In the genomic region with DNA sequence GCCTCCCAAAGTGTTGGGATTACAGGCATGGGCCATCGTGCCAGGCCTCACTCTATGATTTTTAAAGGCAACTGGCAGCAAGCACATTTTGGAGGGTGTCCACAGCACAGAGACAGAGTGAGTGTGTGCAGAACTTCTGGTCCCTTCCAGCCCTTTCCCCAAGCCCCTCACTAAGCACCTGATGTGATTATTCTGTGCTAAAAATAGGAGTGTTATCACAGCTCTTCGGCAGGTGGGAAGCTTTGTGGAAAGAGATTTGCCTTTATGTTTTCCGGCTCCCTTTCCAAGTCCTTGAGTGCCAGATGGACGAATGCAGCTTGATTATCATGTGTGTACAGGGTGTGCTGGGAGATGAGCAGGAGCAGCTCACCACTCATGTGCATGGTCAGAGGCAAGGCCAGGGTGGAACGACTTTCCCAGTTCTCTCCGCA, we compare ENCODE assay signal across 19 cellular contexts.
DNase-seq lines count a peak whose midpoint lies in the region; ATAC-seq and TF ChIP-seq lines count a peak whose summit lies in the region.
"Had no signal": no experiment of that assay in that cellular context is flagged by ENCODE, and none has a peak within 500 bp of the region (broad histone marks: within the 10 kb centered on the region; RNA-seq: fewer than 3 reads in every experiment).

No MANE protein-coding gene starts in this region.

- H3K27me3 ChIP-seq in Peyer's patch (no peaks in the 10 kb centered on the region), BE2C (no peaks in the 10 kb centered on the region)

- H3K36me3 ChIP-seq in Peyer's patch (no peaks in the 10 kb centered on the region), BE2C (no peaks in the 10 kb centered on the region; the same call in 1 of the 2 replicates)

- no peak for TF ChIP-seq POLR2A in Peyer's patch (IDR thresholded peaks at IDR 0.05)

- TF ChIP-seq CTCF in Peyer's patch (IDR thresholded peaks at IDR 0.05) (no peak), BE2C (IDR thresholded peaks at IDR 0.05; ENCODE audit: low read depth, low read length) (no peak), GM20000 (IDR thresholded peaks at IDR 0.05; ENCODE audit: extremely low read depth, missing control alignments) (no peak)

- H3K4me1 ChIP-seq in Peyer's patch (no peaks in the 10 kb centered on the region), BE2C (no peaks in the 10 kb centered on the region)
- H3K4me1 ChIP-seq: psoas muscle had no signal

- DNase-seq in DMS153 treated with DMSO at 0.1 percent for 48 hours (lab: John Stamatoyannopoulos, UW; ENCODE audit: unreplicated experiment): peak; percentile 34
- peak; percentile 92 for DNase-seq in NCI-H146 (lab: John Stamatoyannopoulos, UW)
- DNase-seq in NCI-H69 (lab: John Stamatoyannopoulos, UW): peak; percentile 42
- DNase-seq in Right ventricle myocardium superior: peak; percentile 57
- no peak for DNase-seq in Peyer's patch
- no peak for DNase-seq in BE2C
- no peak for DNase-seq in GM20000 (ENCODE audit: low spot score)
- DNase-seq: activated CD4-positive, alpha-beta memory T cell treated with anti-CD3 and anti-CD28 coated beads for 36 hours; activated naive CD4-positive, alpha-beta T cell treated with anti-CD3 and anti-CD28 coated beads, Interleukin-2, amount 50 U/mL, for 16 hours; activated T-cell treated with anti-CD3 and anti-CD28 coated beads, Interleukin-2, amount 50 U/mL, for 1 hour; CD8-positive, alpha-beta T cell; cortex of kidney; HFFc6; hypothalamus; NCI-H1048; nephron progenitor cell; psoas muscle; stimulated activated CD8-positive, alpha-beta memory T cell treated with anti-CD3 and anti-CD28 coated beads, Interleukin-4, amount 100 ng/mL, for 48 hours had no signal

- ATAC-seq in Right ventricle myocardium superior (ENCODE audit: poor library complexity) (peak; percentile 96), GM18868 (IDR thresholded peaks at IDR 0.05; ENCODE audit: unreplicated experiment) (no peak)
- ATAC-seq: CD8-positive, alpha-beta T cell had no signal

- H3K4me3 ChIP-seq in Peyer's patch: no peak overlapping the region
- H3K4me3 ChIP-seq in BE2C (ENCODE audit: low read depth, low read length): no peak overlapping the region
- H3K4me3 ChIP-seq: psoas muscle had no signal

- intact Hi-C loops in Right ventricle myocardium superior (cut with DNase I): loop anchor here (10.0 kb wide), 1 partner anchor 329 kb away; no protein-coding TSS in a partner anchor

- H3K27ac ChIP-seq in Peyer's patch: no peak overlapping the region
- H3K27ac ChIP-seq: psoas muscle had no signal

- H3K9me3 ChIP-seq in Peyer's patch (no peaks in the 10 kb centered on the region), BE2C (no peaks in the 10 kb centered on the region)
- H3K9me3 ChIP-seq: psoas muscle had no signal

Comparison
In these comparisons a context has a peak if more than half of its experiments do, and no peak if none do; other contexts are left out.
1. DNase-seq: peak in DMS153 treated with DMSO at 0.1 percent for 48 hours (single experiment), NCI-H146 (single experiment), NCI-H69 (single experiment) and Right ventricle myocardium superior (single experiment); none in Peyer's patch (0 of 3), BE2C (single experiment) and GM20000 (single experiment).